ENCODE assay signal across 24 cellular contexts in the genomic region with DNA sequence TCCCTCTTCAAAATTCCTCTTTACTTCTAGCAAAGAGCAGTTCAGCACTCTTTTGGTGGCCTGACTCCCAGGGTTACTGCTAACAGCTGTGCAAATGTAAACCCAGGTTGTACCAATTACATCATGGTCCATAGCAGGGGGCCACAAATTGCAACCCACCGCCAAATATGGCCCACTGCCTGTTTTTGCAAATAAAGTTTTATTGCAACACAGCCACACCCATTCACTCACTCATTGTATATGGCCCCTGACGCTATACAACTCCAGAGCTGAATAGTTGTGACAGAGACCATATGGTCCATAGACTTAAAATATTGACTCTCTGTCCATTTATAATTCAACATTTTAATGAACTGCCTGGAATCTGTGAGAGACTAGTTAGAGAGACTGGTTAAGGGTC.
"Had no signal": no experiment of that assay in that cellular context is flagged by ENCODE, and none has a peak within 500 bp of the region (broad histone marks: within the 10 kb centered on the region; RNA-seq: fewer than 3 reads in every experiment).

No MANE protein-coding gene starts in this region.

- DNase-seq: activated CD4-positive, alpha-beta memory T cell treated with anti-CD3 and anti-CD28 coated beads, Interleukin-2, amount 10 ng/mL, durations not matched to agents 7 days and 5 days; activated CD4-positive, alpha-beta T cell treated with anti-CD3 and anti-CD28 coated beads, Interleukin-2, amount 10 ng/mL, durations not matched to agents 7 days and 5 days; activated CD4-positive, CD25-positive, alpha-beta regulatory T cell; activated gamma-delta T cell; activated naive CD4-positive, alpha-beta T cell treated with anti-CD3 and anti-CD28 coated beads for 36 hours; activated T-cell treated with anti-CD3 and anti-CD28 coated beads for 4 hours; activated T-cell treated with anti-CD3 and anti-CD28 coated beads, Interleukin-2, amount 50 U/mL, for 48 hours; amygdala; brain microvascular endothelial cell; caudate nucleus; Karpas-422; NCI-H146; NCI-H2029; NCI-H2107; NCI-H2171 treated with DMSO at 0.1 percent for 48 hours; NCI-H345; NCI-H510A; NCI-H526 treated with DMSO at 0.1 percent for 48 hours; NK-92 treated with Interleukin-12 subunit alpha and Interleukin-12 subunit beta, amount 100 ng/mL, for 24 hours; OCI-M1; RPMI8226; SK-N-SH; T-helper 1 cell had no signal

- H3K27ac ChIP-seq: brain microvascular endothelial cell, VCaP had no signal

- H3K27me3 ChIP-seq: brain microvascular endothelial cell had no signal

- H3K36me3 ChIP-seq: brain microvascular endothelial cell had no signal

- H3K9ac ChIP-seq: SK-N-SH had no signal

- H3K4me2 ChIP-seq: SK-N-SH had no signal
